ENCODE assay signal across 17 cellular contexts in genomic region chr15:90637693-90638092, GRCh38.
DNase-seq lines count a peak whose midpoint lies in the region; ATAC-seq and TF ChIP-seq lines count a peak whose summit lies in the region.
"Had no signal": no experiment of that assay in that cellular context is flagged by ENCODE, and none has a peak within 500 bp of the region (broad histone marks: within the 10 kb centered on the region; RNA-seq: fewer than 3 reads in every experiment).

No MANE protein-coding gene starts in this region.

- H3K27ac ChIP-seq in CD8-positive, alpha-beta memory T cell (ENCODE audit: low read depth, low read length) = no peak overlapping the region
- no peak overlapping the region for H3K27ac ChIP-seq in prostate gland
- H3K27ac ChIP-seq: testis had no signal

- no peaks in the 10 kb centered on the region for H3K9me3 ChIP-seq in CD8-positive, alpha-beta memory T cell (ENCODE audit: low read length)
- no peaks in the 10 kb centered on the region for H3K9me3 ChIP-seq in prostate gland
- H3K9me3 ChIP-seq: testis had no signal

- peaks cover 29% of the 10 kb centered on the region for H3K36me3 ChIP-seq in CD8-positive, alpha-beta memory T cell (ENCODE audit: insufficient read depth, low read length)
- H3K36me3 ChIP-seq in prostate gland = peaks cover 6 to 25% of the 10 kb centered on the region in 2 donors

- H3K27ac Mint-ChIP-seq in CD8-positive, alpha-beta memory T cell = peak overlapping the region in 5 of 8 donors; percentile 7 to 68 (median 64)
- H3K27ac Mint-ChIP-seq in activated T-helper 2 cell treated with anti-CD3 and anti-CD28 coated beads, Interferon-gamma antibody, Interleukin-2, Interleukin-4, amounts not matched to agents 10 μg/mL and 5 μg/mL and 100 μg/mL, durations not matched to agents 14 hours and 24 hours and 36 hours = peak overlapping the region; percentile 24
- H3K27ac Mint-ChIP-seq in mesothelial cell of epicardium = peak overlapping the region; percentile 3

- TF ChIP-seq CTCF in mesothelial cell of epicardium (IDR thresholded peaks at IDR 0.05; ENCODE audit: unreplicated experiment) (no peak), prostate gland (IDR thresholded peaks at IDR 0.05) (no peak)

- peaks cover 0 to 5% (median 0%) of the 10 kb centered on the region in 3 donors for H3K4me1 Mint-ChIP-seq in CD8-positive, alpha-beta memory T cell
- no peaks in the 10 kb centered on the region for H3K4me1 Mint-ChIP-seq in activated T-helper 2 cell treated with anti-CD3 and anti-CD28 coated beads, Interferon-gamma antibody, Interleukin-2, Interleukin-4, amounts not matched to agents 10 μg/mL and 5 μg/mL and 100 μg/mL, durations not matched to agents 14 hours and 24 hours and 36 hours (ENCODE audit: low read depth)
- no peaks in the 10 kb centered on the region for H3K4me1 Mint-ChIP-seq in mesothelial cell of epicardium

- no peaks in the 10 kb centered on the region for H3K4me1 ChIP-seq in CD8-positive, alpha-beta memory T cell (ENCODE audit: insufficient read depth, low read length)
- H3K4me1 ChIP-seq in prostate gland (replicated peaks) = no peaks in the 10 kb centered on the region
- H3K4me1 ChIP-seq: testis had no signal

- H3K36me3 Mint-ChIP-seq in CD8-positive, alpha-beta memory T cell = peaks cover 11 to 67% (median 21%) of the 10 kb centered on the region in 3 donors
- peaks cover 67% of the 10 kb centered on the region for H3K36me3 Mint-ChIP-seq in activated T-helper 2 cell treated with anti-CD3 and anti-CD28 coated beads, Interferon-gamma antibody, Interleukin-2, Interleukin-4, amounts not matched to agents 10 μg/mL and 5 μg/mL and 100 μg/mL, durations not matched to agents 14 hours and 24 hours and 36 hours (ENCODE audit: low read depth)
- peaks cover 53% of the 10 kb centered on the region for H3K36me3 Mint-ChIP-seq in mesothelial cell of epicardium

- H3K4me3 Mint-ChIP-seq in CD8-positive, alpha-beta memory T cell = no peak overlapping the region
- H3K4me3 Mint-ChIP-seq in activated T-helper 2 cell treated with anti-CD3 and anti-CD28 coated beads, Interferon-gamma antibody, Interleukin-2, Interleukin-4, amounts not matched to agents 10 μg/mL and 5 μg/mL and 100 μg/mL, durations not matched to agents 14 hours and 24 hours and 36 hours (ENCODE audit: low read depth) = no peak overlapping the region
- H3K4me3 Mint-ChIP-seq in mesothelial cell of epicardium = no peak overlapping the region

- no peak for TF ChIP-seq POLR2A in prostate gland (IDR thresholded peaks at IDR 0.05)

- no peaks in the 10 kb centered on the region for H3K9me3 Mint-ChIP-seq in CD8-positive, alpha-beta memory T cell
- H3K9me3 Mint-ChIP-seq in activated T-helper 2 cell treated with anti-CD3 and anti-CD28 coated beads, Interferon-gamma antibody, Interleukin-2, Interleukin-4, amounts not matched to agents 10 μg/mL and 5 μg/mL and 100 μg/mL, durations not matched to agents 14 hours and 24 hours and 36 hours = no peaks in the 10 kb centered on the region
- H3K9me3 Mint-ChIP-seq in mesothelial cell of epicardium = peaks cover 3% of the 10 kb centered on the region

- no peak for ATAC-seq in HG02588 (IDR thresholded peaks at IDR 0.05; ENCODE audit: unreplicated experiment)
- ATAC-seq: PC-3 had no signal

- intact Hi-C loops in activated T-helper 2 cell treated with anti-CD3 and anti-CD28 coated beads, Interferon-gamma antibody, Interleukin-2, Interleukin-4, amounts not matched to agents 10 μg/mL and 5 μg/mL and 100 μg/mL, durations not matched to agents 14 hours and 24 hours and 36 hours (cut with micrococcal nuclease) = no loop called here
- intact Hi-C loops in prostate gland (cut with DNase I) = no loop called here

- POLR2A ChIA-PET in CD8-positive, alpha-beta memory T cell (lab: Charles Lee) = no interaction called here

- no peaks in the 10 kb centered on the region for H3K27me3 Mint-ChIP-seq in CD8-positive, alpha-beta memory T cell
- H3K27me3 Mint-ChIP-seq in activated T-helper 2 cell treated with anti-CD3 and anti-CD28 coated beads, Interferon-gamma antibody, Interleukin-2, Interleukin-4, amounts not matched to agents 10 μg/mL and 5 μg/mL and 100 μg/mL, durations not matched to agents 14 hours and 24 hours and 36 hours (ENCODE audit: low read depth) = no peaks in the 10 kb centered on the region
- no peaks in the 10 kb centered on the region for H3K27me3 Mint-ChIP-seq in mesothelial cell of epicardium (ENCODE audit: low read depth)

- DNase-seq in CD8-positive, alpha-beta memory T cell = no peak
- DNase-seq in NCI-H1694 (lab: John Stamatoyannopoulos, UW) (peak; percentile 82), mesothelial cell of epicardium (ENCODE audit: low spot score in 2 of 2, unreplicated experiment in 2 of 2) (no peak), NCI-H1417 treated with DMSO at 0.1 percent for 48 hours (lab: John Stamatoyannopoulos, UW) (no peak), prostate gland (ENCODE audit: low spot score) (no peak), middle frontal gyrus (ENCODE audit: extremely low spot score, low spot score) (no peak)
- no peak for DNase-seq in activated T-helper 2 cell treated with anti-CD3 and anti-CD28 coated beads, Interferon-gamma antibody, Interleukin-2, Interleukin-4, amounts not matched to agents 10 μg/mL and 5 μg/mL and 100 μg/mL, durations not matched to agents 14 hours and 24 hours and 36 hours (ENCODE audit: low spot score)
- DNase-seq: activated effector memory CD4-positive, alpha-beta T cell treated with Interleukin-2 at 50 U/mL for 16 hours; foreskin fibroblast; GOT3; mesenchymal stem cell; NCI-H1930; NCI-H748 treated with DMSO at 0.1 percent for 48 hours; PC-3; T-helper 9 cell; testis had no signal

- no peak overlapping the region for H3K4me3 ChIP-seq in CD8-positive, alpha-beta memory T cell (ENCODE audit: low read length)
- H3K4me3 ChIP-seq in prostate gland = no peak overlapping the region
- H3K4me3 ChIP-seq: testis had no signal

- WGBS in prostate gland = 84% methylated on average over 6 of the region's 6 CpGs

- no peaks in the 10 kb centered on the region for H3K27me3 ChIP-seq in CD8-positive, alpha-beta memory T cell (ENCODE audit: insufficient read depth, low read length, poor library complexity, severe bottlenecking)
- H3K27me3 ChIP-seq in prostate gland (replicated peaks; ENCODE audit: insufficient read depth) = no peaks in the 10 kb centered on the region
- H3K27me3 ChIP-seq: testis had no signal

- CTCF ChIA-PET in CD8-positive, alpha-beta memory T cell (lab: Charles Lee) = interaction anchor here (1.3 kb wide), 1 partner anchor 10 kb away, joined by 5 read pairs; no protein-coding TSS in a partner anchor

Comparison
In these comparisons a context has a peak if more than half of its experiments do, and no peak if none do; other contexts are left out.
1. H3K27ac Mint-ChIP-seq: peak in every context shown above with its lines; median percentile 64 in CD8-positive, alpha-beta memory T cell; 24 in activated T-helper 2 cell treated with anti-CD3 and anti-CD28 coated beads, Interferon-gamma antibody, Interleukin-2, Interleukin-4, amounts not matched to agents 10 μg/mL and 5 μg/mL and 100 μg/mL, durations not matched to agents 14 hours and 24 hours and 36 hours; 3 in mesothelial cell of epicardium.